ENCODE assay signal across 9 cellular contexts in the genomic region with DNA sequence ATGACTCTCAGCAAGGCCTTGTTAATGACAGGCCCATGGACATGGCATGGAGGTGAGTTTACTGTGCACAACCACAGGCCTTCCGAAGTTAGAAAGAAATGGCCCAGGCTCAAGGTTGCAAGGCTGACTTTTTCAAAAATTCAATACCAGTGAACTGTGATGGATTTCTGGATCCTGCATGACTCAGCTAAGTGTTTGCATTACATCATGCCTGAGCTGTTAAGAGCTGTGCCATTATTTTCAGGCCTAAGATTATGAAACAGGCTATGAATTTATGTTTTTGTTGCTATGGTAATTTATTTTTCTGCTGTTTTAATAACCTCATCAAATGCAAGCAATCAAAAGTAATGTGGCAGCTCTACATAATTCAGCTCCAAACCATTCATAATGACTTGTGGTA.
DNase-seq lines count a peak whose midpoint lies in the region; ATAC-seq lines count a peak whose summit lies in the region.
"Had no signal": no experiment of that assay in that cellular context is flagged by ENCODE, and none has a peak within 500 bp of the region (broad histone marks: within the 10 kb centered on the region; RNA-seq: fewer than 3 reads in every experiment).

No MANE protein-coding gene starts in this region.

- no peaks in the 10 kb centered on the region for H4K20me1 ChIP-seq in GM23248 (ENCODE audit: insufficient read depth)

- H3K27ac ChIP-seq in GM23248 (peak overlapping the region; percentile 97), SJSA1 (peak overlapping the region; percentile 88)
- H3K27ac ChIP-seq: breast epithelium had no signal

- H3K36me3 Mint-ChIP-seq in activated CD4-positive, alpha-beta memory T cell treated with anti-CD3 and anti-CD28 coated beads for 36 hours: no peaks in the 10 kb centered on the region

- H3K27me3 ChIP-seq in GM23248 (replicated peaks; ENCODE audit: insufficient read depth): no peaks in the 10 kb centered on the region
- no peaks in the 10 kb centered on the region for H3K27me3 ChIP-seq in SJSA1 (replicated peaks)
- H3K27me3 ChIP-seq in skeletal muscle satellite cell (ENCODE audit: control insufficient read depth, insufficient read depth, low read length): no peaks in the 10 kb centered on the region
- H3K27me3 ChIP-seq: breast epithelium had no signal

- in situ Hi-C loops in GM23248 (cut with MboI): no loop called here

- no peaks in the 10 kb centered on the region for H3K9me2 ChIP-seq in GM23248 (ENCODE audit: insufficient read depth)

- peaks cover 6% of the 10 kb centered on the region for H3K9me3 Mint-ChIP-seq in activated CD4-positive, alpha-beta memory T cell treated with anti-CD3 and anti-CD28 coated beads for 36 hours

- DNase-seq in GM23248: peak; percentile 92
- DNase-seq in SJSA1 (ENCODE audit: low read depth in 1 of 2, low spot score in 2 of 2): peak in 1 of 2 experiments; percentile 60
- no peak for DNase-seq in left cardiac atrium
- DNase-seq in activated CD4-positive, alpha-beta memory T cell treated with anti-CD3 and anti-CD28 coated beads for 36 hours: no peak
- DNase-seq in NCI-H1694 (lab: John Stamatoyannopoulos, UW): no peak
- DNase-seq in NCI-H69 (lab: John Stamatoyannopoulos, UW): no peak
- DNase-seq: NCI-H1105 had no signal

- intact Hi-C loops in left cardiac atrium (cut with DNase I): no loop called here
- intact Hi-C loops in activated CD4-positive, alpha-beta memory T cell treated with anti-CD3 and anti-CD28 coated beads for 36 hours (cut with micrococcal nuclease): no loop called here

- H3K9ac ChIP-seq in GM23248 (peak overlapping the region; percentile 77), skeletal muscle satellite cell (ENCODE audit: low read depth, low read length) (peak overlapping the region; percentile 76)

- H3K79me2 ChIP-seq in GM23248 (ENCODE audit: insufficient read depth): no peaks in the 10 kb centered on the region

- peak; percentile 61 to 88 for ATAC-seq in left cardiac atrium

- H3F3A ChIP-seq in GM23248 (ENCODE audit: insufficient read depth): peaks cover 20% of the 10 kb centered on the region

- POLR2A ChIA-PET in activated CD4-positive, alpha-beta memory T cell treated with anti-CD3 and anti-CD28 coated beads for 36 hours (lab: Charles Lee): no interaction called here

- peak overlapping the region; percentile 61 for H3K4me2 ChIP-seq in GM23248 (ENCODE audit: unreplicated experiment)
- H3K4me2 ChIP-seq in skeletal muscle satellite cell (ENCODE audit: low read length): peak overlapping the region; percentile 31

- H3K9me3 ChIP-seq in GM23248 (ENCODE audit: low read depth): no peaks in the 10 kb centered on the region
- no peaks in the 10 kb centered on the region for H3K9me3 ChIP-seq in SJSA1 (replicated peaks)
- H3K9me3 ChIP-seq in skeletal muscle satellite cell (replicated peaks; ENCODE audit: low read length): no peaks in the 10 kb centered on the region
- H3K9me3 ChIP-seq: breast epithelium had no signal

- H3K4me1 Mint-ChIP-seq in activated CD4-positive, alpha-beta memory T cell treated with anti-CD3 and anti-CD28 coated beads for 36 hours (ENCODE audit: low read depth): no peaks in the 10 kb centered on the region

- H2AFZ ChIP-seq in GM23248: no peak overlapping the region

- 0 out of 2 replicates have a peak overlapping the region, but pooled peaks have one; percentile 11 for H3K4me3 ChIP-seq in GM23248
- no peak overlapping the region for H3K4me3 ChIP-seq in SJSA1
- no peak overlapping the region for H3K4me3 ChIP-seq in skeletal muscle satellite cell (ENCODE audit: low read length)
- H3K4me3 ChIP-seq: breast epithelium had no signal

- 0 to 4% methylated on average over 1 of the region's 1 CpG for WGBS in GM23248 (ENCODE audit: low coverage in 1 of 2, low lambda C conversion rate in 2 of 2, missing lambda C conversion rate in 2 of 2), 2 experiments

- H3K27ac Mint-ChIP-seq in activated CD4-positive, alpha-beta memory T cell treated with anti-CD3 and anti-CD28 coated beads for 36 hours: no peak overlapping the region

- H3K4me1 ChIP-seq in GM23248 (ENCODE audit: insufficient read depth) (peaks cover 32% of the 10 kb centered on the region), SJSA1 (replicated peaks) (peaks cover 35% of the 10 kb centered on the region), skeletal muscle satellite cell (ENCODE audit: control insufficient read depth, insufficient read depth, low read length) (peaks cover 32% of the 10 kb centered on the region)
- H3K4me1 ChIP-seq: breast epithelium had no signal

- H3K4me3 Mint-ChIP-seq in activated CD4-positive, alpha-beta memory T cell treated with anti-CD3 and anti-CD28 coated beads for 36 hours: no peak overlapping the region

- no peaks in the 10 kb centered on the region for H3K27me3 Mint-ChIP-seq in activated CD4-positive, alpha-beta memory T cell treated with anti-CD3 and anti-CD28 coated beads for 36 hours

- H3K36me3 ChIP-seq in GM23248 (ENCODE audit: low read depth) (no peaks in the 10 kb centered on the region), SJSA1 (no peaks in the 10 kb centered on the region), skeletal muscle satellite cell (ENCODE audit: insufficient read depth, low read length) (no peaks in the 10 kb centered on the region)
- H3K36me3 ChIP-seq: breast epithelium had no signal

- CTCF ChIA-PET in activated CD4-positive, alpha-beta memory T cell treated with anti-CD3 and anti-CD28 coated beads for 36 hours (lab: Charles Lee): no interaction called here
